Comparison of ENCODE assay signal across 25 cellular contexts in genomic region chr3:52349611-52350395, GRCh38.
"Had no signal": no experiment of that assay in that cellular context is flagged by ENCODE, and none has a peak within 500 bp of the region (broad histone marks: within the 10 kb centered on the region; RNA-seq: fewer than 3 reads in every experiment).

No MANE protein-coding gene starts in this region.

- H3K36me3 ChIP-seq: adrenal gland, colonic mucosa, ovary had no signal

- H3K9me3 ChIP-seq: adrenal gland, colonic mucosa, esophagus squamous epithelium, gastroesophageal sphincter, left lung, ovary, right lobe of liver, thoracic aorta, vagina had no signal

- H3K27ac Mint-ChIP-seq: activated naive CD8-positive, alpha-beta T cell; activated T-cell treated with anti-CD3 and anti-CD28 coated beads, Interleukin-2, amount 50 U/mL, for 24 hours; activated T-helper 17 cell treated with anti-CD3 and anti-CD28 coated beads, Interleukin-2, amount 50 U/mL, for 72 hours; natural killer cell; type B pancreatic cell had no signal

- H3K4me1 ChIP-seq: colonic mucosa, left lung, right lobe of liver had no signal

- DNase-seq: activated CD4-positive, alpha-beta T cell treated with anti-CD3 and anti-CD28 coated beads for 1 hour; activated CD8-positive, alpha-beta memory T cell treated with anti-CD3 and anti-CD28 coated beads for 24 hours; activated CD8-positive, alpha-beta memory T cell treated with anti-CD3 and anti-CD28 coated beads, Interleukin-2, amount 50 U/mL, for 4 hours; activated T-cell treated with anti-CD3 and anti-CD28 coated beads, Interleukin-2, amount 50 U/mL, for 24 hours; adrenal gland; colonic mucosa; dorsolateral prefrontal cortex; esophagus squamous epithelium; head of caudate nucleus; mammary epithelial cell; midbrain; natural killer cell; ovary; stimulated activated CD4-positive, alpha-beta T cell treated with anti-CD3 and anti-CD28 coated beads, Interleukin-2, amount 100 ng/mL, for 24 hours; stimulated activated naive CD4-positive, alpha-beta T cell had no signal

- ATAC-seq: activated T-helper 17 cell treated with anti-CD3 and anti-CD28 coated beads, Interleukin-2, amount 50 U/mL, for 72 hours; gastroesophageal sphincter; left lung; right lobe of liver had no signal

- H3K9me3 Mint-ChIP-seq: activated T-cell treated with anti-CD3 and anti-CD28 coated beads, Interleukin-2, amount 50 U/mL, for 24 hours; activated T-helper 17 cell treated with anti-CD3 and anti-CD28 coated beads, Interleukin-2, amount 50 U/mL, for 72 hours; central memory CD8-positive, alpha-beta T cell; natural killer cell; type B pancreatic cell had no signal

- H3K27me3 ChIP-seq: adrenal gland, colonic mucosa, dorsolateral prefrontal cortex, esophagus squamous epithelium, gastroesophageal sphincter, left lung, ovary, right lobe of liver, vagina had no signal

- H3K4me3 Mint-ChIP-seq: activated naive CD8-positive, alpha-beta T cell; activated T-cell treated with anti-CD3 and anti-CD28 coated beads, Interleukin-2, amount 50 U/mL, for 24 hours; activated T-helper 17 cell treated with anti-CD3 and anti-CD28 coated beads, Interleukin-2, amount 50 U/mL, for 72 hours; central memory CD8-positive, alpha-beta T cell; natural killer cell; type B pancreatic cell had no signal

- H3K4me1 Mint-ChIP-seq: activated T-helper 17 cell treated with anti-CD3 and anti-CD28 coated beads, Interleukin-2, amount 50 U/mL, for 72 hours; central memory CD8-positive, alpha-beta T cell had no signal

- H3K36me3 Mint-ChIP-seq: activated naive CD8-positive, alpha-beta T cell; natural killer cell; type B pancreatic cell had no signal

- H3K27ac ChIP-seq: adrenal gland, colonic mucosa, dorsolateral prefrontal cortex, esophagus squamous epithelium, gastroesophageal sphincter, left lung, ovary, right lobe of liver, skin epidermis, thoracic aorta, vagina had no signal

- H3K4me3 ChIP-seq: adrenal gland, colonic mucosa, dorsolateral prefrontal cortex, esophagus squamous epithelium, gastroesophageal sphincter, left lung, ovary, right lobe of liver, skin epidermis, thoracic aorta, vagina had no signal

- H3K27me3 Mint-ChIP-seq: activated naive CD8-positive, alpha-beta T cell; activated T-cell treated with anti-CD3 and anti-CD28 coated beads, Interleukin-2, amount 50 U/mL, for 24 hours; activated T-helper 17 cell treated with anti-CD3 and anti-CD28 coated beads, Interleukin-2, amount 50 U/mL, for 72 hours; central memory CD8-positive, alpha-beta T cell; type B pancreatic cell had no signal
